In the genomic region with DNA sequence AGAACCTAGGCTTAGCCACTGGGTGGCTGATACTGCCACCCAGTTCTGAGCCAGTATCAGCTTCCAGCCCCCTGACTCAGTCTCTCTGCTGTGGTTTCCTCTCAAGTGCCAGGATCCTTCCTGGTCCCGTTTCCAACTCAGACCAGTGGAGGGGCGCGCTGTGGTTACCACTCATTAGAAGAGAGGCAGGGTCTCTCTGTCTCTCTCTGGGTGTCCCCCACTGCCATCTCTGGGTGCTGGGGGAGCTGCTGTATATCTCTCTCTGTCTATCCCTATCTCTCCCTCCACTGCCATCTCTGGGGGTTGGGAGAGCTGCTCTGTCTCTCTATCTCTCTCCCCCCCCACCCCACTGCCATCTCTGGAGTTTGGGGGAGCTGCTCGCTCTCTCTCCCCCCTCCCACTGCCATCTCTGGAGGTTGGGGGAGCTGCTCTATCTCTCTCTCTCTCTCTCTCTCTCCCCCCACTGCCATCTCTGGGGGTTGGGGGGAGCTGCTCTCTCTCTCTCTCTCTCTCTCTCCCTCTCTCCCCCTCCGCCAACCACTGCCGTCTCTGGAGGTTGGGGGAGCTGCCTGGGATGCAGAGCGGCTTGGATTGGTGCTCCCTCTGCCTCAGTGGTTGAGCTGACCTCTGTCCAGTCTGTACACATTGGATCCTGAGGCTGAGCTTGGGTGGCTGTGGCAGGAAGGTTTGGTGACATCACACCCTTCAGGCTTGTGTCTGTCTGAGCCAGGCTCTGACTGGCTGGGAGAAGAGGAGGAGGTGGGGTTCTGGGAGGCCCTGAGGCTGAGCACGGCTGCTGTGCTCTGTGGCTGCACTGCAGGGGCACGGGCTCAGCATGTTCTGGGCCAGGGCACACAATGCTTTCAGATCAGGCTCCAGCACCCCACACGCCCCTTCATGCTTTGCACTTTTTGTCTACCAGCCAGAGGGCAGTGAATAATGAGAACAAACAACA, we compare ENCODE assay signal across 8 cellular contexts.
DNase-seq lines count a peak whose midpoint lies in the region; ATAC-seq and TF ChIP-seq lines count a peak whose summit lies in the region.

No MANE protein-coding gene starts in this region.

- H3K27ac Mint-ChIP-seq in H9 = peak overlapping the region in 2 of 3 experiments; percentile 36 to 89; a peak in 4 of 7 replicates
- H3K27ac Mint-ChIP-seq in endothelial cell (ENCODE audit: unreplicated experiment) = no peak overlapping the region

- no peak overlapping the region for H4K12ac ChIP-seq in trophoblast cell (ENCODE audit: low read depth, low read length)

- H3K4me3 ChIP-seq in fibroblast of lung (replicated peaks in 1 of 4; ENCODE audit: control extremely low read depth in 1 of 4, insufficient read depth in 1 of 4, low read depth in 3 of 4, low read length in 4 of 4) (no peak overlapping the region), trophoblast cell (ENCODE audit: low read depth, low read length) (no peak overlapping the region), psoas muscle (no peak overlapping the region)

- H3K79me1 ChIP-seq in H9 (ENCODE audit: insufficient read depth, low read depth, low read length, poor library complexity, severe bottlenecking) = no peaks in the 10 kb centered on the region
- peaks cover 4% of the 10 kb centered on the region for H3K79me1 ChIP-seq in trophoblast cell (ENCODE audit: low read length)

- no peak for TF ChIP-seq CTCF in H9 (conservative IDR thresholded peaks at IDR 0.05)
- no peak for TF ChIP-seq CTCF in fibroblast of lung (conservative IDR thresholded peaks at IDR 0.05 in 1 of 2, IDR thresholded peaks at IDR 0.05 in 1 of 2; ENCODE audit: low read depth in 1 of 2, low read length in 2 of 2)
- no peak for TF ChIP-seq CTCF in psoas muscle (IDR thresholded peaks at IDR 0.05)
- TF ChIP-seq CTCF in endothelial cell (IDR thresholded peaks at IDR 0.05; ENCODE audit: unreplicated experiment) = no peak

- H3K4me1 ChIP-seq in H9 (ENCODE audit: insufficient read depth, low read length) (no peaks in the 10 kb centered on the region), fibroblast of lung (ENCODE audit: control insufficient read depth, extremely low read depth, insufficient read depth, low read length) (peaks cover 2% of the 10 kb centered on the region), trophoblast cell (ENCODE audit: control insufficient read depth in 1 of 2, insufficient read depth in 2 of 2, low read length in 2 of 2) (peaks cover 9 to 15% of the 10 kb centered on the region in 2 experiments), psoas muscle (no peaks in the 10 kb centered on the region)

- no peak overlapping the region for H4K5ac ChIP-seq in H9 (ENCODE audit: insufficient read length, low read depth, low read length)

- H3K18ac ChIP-seq in H9 (ENCODE audit: insufficient read length, low read depth, low read length) (no peak overlapping the region), trophoblast cell (ENCODE audit: low read length) (no peak overlapping the region)

- H4K20me1 ChIP-seq in H9 (ENCODE audit: control insufficient read depth, insufficient read depth, insufficient read length) = no peaks in the 10 kb centered on the region
- no peaks in the 10 kb centered on the region for H4K20me1 ChIP-seq in fibroblast of lung (ENCODE audit: control insufficient read depth, extremely low read depth, insufficient read depth, low read length)

- H3K9me3 Mint-ChIP-seq in H9 = no peaks in the 10 kb centered on the region
- H3K9me3 Mint-ChIP-seq in endothelial cell (ENCODE audit: unreplicated experiment) = no peaks in the 10 kb centered on the region

- H3K36me3 Mint-ChIP-seq in H9 (ENCODE audit: insufficient read depth in 1 of 3, low read depth in 3 of 3) (no peaks in the 10 kb centered on the region; a peak in 2 of 7 replicates), endothelial cell (ENCODE audit: low read depth, unreplicated experiment) (no peaks in the 10 kb centered on the region)

- H3K23me2 ChIP-seq in H9 (ENCODE audit: insufficient read length, low read depth, low read length, poor library complexity, severe bottlenecking) = no peaks in the 10 kb centered on the region

- H3K27me3 ChIP-seq in H9 (ENCODE audit: insufficient read depth, low read length) (no peaks in the 10 kb centered on the region), fibroblast of lung (ENCODE audit: control insufficient read depth, insufficient read depth, low read length) (no peaks in the 10 kb centered on the region), trophoblast cell (ENCODE audit: insufficient read depth, low read length) (no peaks in the 10 kb centered on the region), psoas muscle (ENCODE audit: insufficient read depth in 3 of 3, low read length in 2 of 3) (peaks cover 0 to 2% (median 0%) of the 10 kb centered on the region in 3 donors)

- H3K9ac ChIP-seq in H9 (ENCODE audit: extremely low read depth, insufficient read length, low read length) (no peak overlapping the region), fibroblast of lung (ENCODE audit: insufficient read depth, low read length) (no peak overlapping the region), trophoblast cell (ENCODE audit: low read length) (no peak overlapping the region)

- ATAC-seq in SK-N-SH treated with all-trans-retinoic acid at 6 μM for 48 hours = peak; percentile 95
- ATAC-seq in psoas muscle = no peak

- WGBS in H9 (ENCODE audit: extremely low coverage, insufficient read length, low lambda C conversion rate) = no CpG with 5 or more reads among the region's 10 CpGs
- WGBS in trophoblast cell (ENCODE audit: extremely low coverage, insufficient coverage, insufficient read length) = no CpG with 5 or more reads among the region's 10 CpGs
- WGBS in psoas muscle, 3 donors = 52 to 56% (median 54%) methylated on average over 9 to 10 of the region's 10 CpGs

- H3K79me2 ChIP-seq in H9 (ENCODE audit: insufficient read depth, low read length) (no peaks in the 10 kb centered on the region), fibroblast of lung (ENCODE audit: control insufficient read depth, insufficient read depth, low read length) (no peaks in the 10 kb centered on the region), trophoblast cell (ENCODE audit: control insufficient read depth, insufficient read depth, low read length, poor library complexity) (no peaks in the 10 kb centered on the region)

- H2BK20ac ChIP-seq in H9 (ENCODE audit: low read depth, low read length, poor library complexity, severe bottlenecking) = no peak overlapping the region

- H3K14ac ChIP-seq in H9 (ENCODE audit: insufficient read depth, low read length) (peak overlapping the region; percentile 33; the same call in 1 of the 2 replicates), trophoblast cell (ENCODE audit: low read length) (no peak overlapping the region)

- H3K27me3 Mint-ChIP-seq in H9 (ENCODE audit: low read depth) (no peaks in the 10 kb centered on the region), endothelial cell (ENCODE audit: unreplicated experiment) (peaks cover 4% of the 10 kb centered on the region)

- intact Hi-C loops in psoas muscle (cut with DNase I) = no loop called here

- H3K9me3 ChIP-seq in H9 (ENCODE audit: control insufficient read depth, low read depth, low read length) (no peaks in the 10 kb centered on the region), fibroblast of lung (ENCODE audit: control insufficient read depth, insufficient read depth, low read depth, low read length) (no peaks in the 10 kb centered on the region), trophoblast cell (ENCODE audit: insufficient read depth, low read depth, low read length) (peaks cover 4% of the 10 kb centered on the region), psoas muscle (no peaks in the 10 kb centered on the region)

- H2BK12ac ChIP-seq in H9 (ENCODE audit: insufficient read length, low read depth, low read length) (no peak overlapping the region), trophoblast cell (ENCODE audit: low read length) (no peak overlapping the region)

- H4K8ac ChIP-seq in H9 (replicated peaks; ENCODE audit: insufficient read length, low read depth, low read length) (no peak overlapping the region), trophoblast cell (ENCODE audit: low read depth, low read length) (peak overlapping the region; percentile 36)

- H3K4me1 Mint-ChIP-seq in H9 = peaks cover 12 to 24% of the 10 kb centered on the region in 2 experiments
- H3K4me1 Mint-ChIP-seq in endothelial cell (ENCODE audit: unreplicated experiment) = peaks cover 17% of the 10 kb centered on the region

- H3K36me3 ChIP-seq in fibroblast of lung (ENCODE audit: control insufficient read depth, insufficient read depth, low read length) = no peaks in the 10 kb centered on the region
- H3K36me3 ChIP-seq in trophoblast cell (ENCODE audit: control insufficient read depth in 1 of 2, insufficient read depth in 2 of 2, low read length in 2 of 2) = no peaks in the 10 kb centered on the region
- H3K36me3 ChIP-seq in psoas muscle (ENCODE audit: insufficient read depth in 1 of 2, low read depth in 1 of 2) = no peaks in the 10 kb centered on the region

- no peak overlapping the region for H3K23ac ChIP-seq in H9 (ENCODE audit: insufficient read length, low read depth, low read length)
- no peak overlapping the region for H3K23ac ChIP-seq in trophoblast cell (ENCODE audit: low read length)

- H4K91ac ChIP-seq in H9 (ENCODE audit: insufficient read length, low read depth, low read length) = no peak overlapping the region
- H4K91ac ChIP-seq in trophoblast cell (ENCODE audit: low read depth, low read length) = peak overlapping the region; percentile 19

- H2BK5ac ChIP-seq in H9 (ENCODE audit: insufficient read length, low read length) (no peak overlapping the region), trophoblast cell (ENCODE audit: low read depth, low read length, poor library complexity) (no peak overlapping the region)

- no peak overlapping the region for H3K4me2 ChIP-seq in H9 (ENCODE audit: insufficient read depth, insufficient read length, low read length)
- peak overlapping the region; percentile 77 for H3K4me2 ChIP-seq in fibroblast of lung (ENCODE audit: extremely low read depth, insufficient read depth, low read length)
- H3K4me2 ChIP-seq in trophoblast cell (ENCODE audit: low read length) = no peak overlapping the region

- H2AK5ac ChIP-seq in H9 (ENCODE audit: insufficient read length, low read length) (no peak overlapping the region), trophoblast cell (ENCODE audit: low read length) (no peak overlapping the region)

- H3T11ph ChIP-seq in H9 (ENCODE audit: low read length) = no peak overlapping the region

- no peak overlapping the region for H3K27ac ChIP-seq in H9 (ENCODE audit: insufficient read length, low read depth, low read length)
- H3K27ac ChIP-seq in fibroblast of lung (ENCODE audit: insufficient read depth, low read length) = peak overlapping the region; percentile 35
- H3K27ac ChIP-seq in trophoblast cell (ENCODE audit: low read depth, low read length) = no peak overlapping the region
- no peak overlapping the region for H3K27ac ChIP-seq in psoas muscle

- H2BK15ac ChIP-seq in H9 (ENCODE audit: low read depth, low read length) = no peak overlapping the region

- no peak for DNase-seq in H9
- DNase-seq in fibroblast of lung (ENCODE audit: low read depth in 2 of 2) = peak; percentile 71
- no peak for DNase-seq in trophoblast cell
- DNase-seq in Kasumi-1 (lab: John Stamatoyannopoulos, UW) = no peak
- no peak for DNase-seq in HPDE6-E6E7 (ENCODE audit: extremely low spot score)
- DNase-seq in psoas muscle = no peak
- DNase-seq in endothelial cell (ENCODE audit: low spot score) = no peak

- no peak overlapping the region for H2AFZ ChIP-seq in H9 (ENCODE audit: low read length)
- H2AFZ ChIP-seq in fibroblast of lung (ENCODE audit: low read length) = peak overlapping the region; percentile 43
- no peak overlapping the region for H2AFZ ChIP-seq in trophoblast cell (ENCODE audit: insufficient read depth, low read length, poor library complexity)

- H3K4me3 Mint-ChIP-seq in H9 (no peak overlapping the region), endothelial cell (ENCODE audit: unreplicated experiment) (no peak overlapping the region)

- H3K4ac ChIP-seq in H9 (ENCODE audit: low read depth, low read length) (no peak overlapping the region), trophoblast cell (ENCODE audit: low read depth, low read length) (no peak overlapping the region)

- H2BK120ac ChIP-seq in H9 (ENCODE audit: low read depth, low read length, poor library complexity, severe bottlenecking) (no peak overlapping the region), trophoblast cell (ENCODE audit: insufficient read depth, low read length, poor library complexity) (no peak overlapping the region)

- H3K56ac ChIP-seq in H9 (ENCODE audit: insufficient read length, low read depth, low read length) = no peak overlapping the region

Comparison
In these comparisons a context has a peak if more than half of its experiments do, and no peak if none do; other contexts are left out.
1. DNase-seq: peak in fibroblast of lung (2 of 2); none in H9 (single experiment), trophoblast cell (0 of 2), Kasumi-1 (0 of 2), HPDE6-E6E7 (single experiment), psoas muscle (0 of 2) and endothelial cell (single experiment).